In the genomic region with DNA sequence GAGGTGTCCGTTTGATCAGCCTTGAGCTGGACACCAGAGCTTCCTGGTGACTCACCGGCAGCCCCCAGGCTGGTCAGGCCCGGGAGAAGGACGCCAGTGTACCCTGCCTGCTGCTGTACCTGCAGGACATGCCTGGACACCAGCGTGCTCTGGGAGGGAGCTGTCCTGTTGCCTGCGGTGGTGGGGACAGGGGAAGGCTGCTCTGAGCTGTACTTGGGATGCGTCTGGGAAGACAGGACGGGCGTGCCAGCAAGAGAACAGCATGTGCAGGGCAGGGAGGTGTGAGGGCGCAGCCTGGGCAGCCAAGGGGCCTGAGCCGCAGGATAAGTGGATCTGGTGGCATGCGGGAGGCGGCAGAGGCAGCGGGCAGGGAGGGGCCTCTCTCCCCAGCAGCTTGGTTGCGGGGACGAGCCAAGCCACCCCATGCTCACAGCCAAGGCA, we compare ENCODE assay signal across 10 cellular contexts. TPM values are rescaled to one million over a fixed set of nuclear protein-coding genes. Genes with fewer than 3 reads are reported as not detected.
A peak's percentile ranks its signal among the peaks of the same experiment; 100 is the strongest.
DNase-seq lines count a peak whose midpoint lies in the region; ATAC-seq and TF ChIP-seq lines count a peak whose summit lies in the region.
"Had no signal": no experiment of that assay in that cellular context is flagged by ENCODE, and none has a peak within 500 bp of the region (broad histone marks: within the 10 kb centered on the region; RNA-seq: fewer than 3 reads in every experiment).

No MANE protein-coding gene starts in this region.

- H3K36me3 ChIP-seq in GM23248 (ENCODE audit: low read depth): no peaks in the 10 kb centered on the region
- H3K36me3 ChIP-seq in adipocyte (ENCODE audit: control insufficient read depth, insufficient read depth, low read length, severe bottlenecking): no peaks in the 10 kb centered on the region
- H3K36me3 ChIP-seq: gastrocnemius medialis had no signal

- H3K9ac ChIP-seq in GM23248 (no peak overlapping the region), adipocyte (ENCODE audit: low read length) (peak overlapping the region; percentile 70)
- H3K9ac ChIP-seq: KMS-11 had no signal

- H3K9me2 ChIP-seq in GM23248 (ENCODE audit: insufficient read depth): no peaks in the 10 kb centered on the region

- H3K4me2 ChIP-seq in GM23248 (ENCODE audit: unreplicated experiment): peak overlapping the region; percentile 92
- H3K4me2 ChIP-seq: KMS-11 had no signal

- DNase-seq in GM23248 (peak; percentile 52), adipocyte (ENCODE audit: low read depth) (peak; percentile 15), right cardiac atrium (peak in 2 of 3 donors; percentile 70 to 73), progenitor cell of endocrine pancreas (ENCODE audit: low spot score, unreplicated experiment) (no peak), germinal center (ENCODE audit: low spot score) (no peak), KG1 (lab: John Stamatoyannopoulos, UW) (no peak)
- DNase-seq in activated CD4-positive, alpha-beta memory T cell treated with anti-CD3 and anti-CD28 coated beads for 36 hours: no peak

- no peaks in the 10 kb centered on the region for H3K9me3 Mint-ChIP-seq in progenitor cell of endocrine pancreas (ENCODE audit: low read depth)
- no peaks in the 10 kb centered on the region for H3K9me3 Mint-ChIP-seq in activated CD4-positive, alpha-beta memory T cell treated with anti-CD3 and anti-CD28 coated beads for 36 hours

- no peaks in the 10 kb centered on the region for H3K36me3 Mint-ChIP-seq in progenitor cell of endocrine pancreas (ENCODE audit: insufficient read depth)
- H3K36me3 Mint-ChIP-seq in activated CD4-positive, alpha-beta memory T cell treated with anti-CD3 and anti-CD28 coated beads for 36 hours: no peaks in the 10 kb centered on the region

- no peaks in the 10 kb centered on the region for H4K20me1 ChIP-seq in GM23248 (ENCODE audit: insufficient read depth)

- 28% methylated on average over 14 to 16 of the region's 16 CpGs for WGBS in GM23248 (ENCODE audit: low coverage in 1 of 2, low lambda C conversion rate in 2 of 2, missing lambda C conversion rate in 2 of 2), 2 experiments
- WGBS in right cardiac atrium: 38% methylated on average over 16 of the region's 16 CpGs

- H3K27me3 Mint-ChIP-seq in progenitor cell of endocrine pancreas: peaks cover 61% of the 10 kb centered on the region
- peaks cover 35% of the 10 kb centered on the region for H3K27me3 Mint-ChIP-seq in activated CD4-positive, alpha-beta memory T cell treated with anti-CD3 and anti-CD28 coated beads for 36 hours

- POLR2A ChIA-PET in activated CD4-positive, alpha-beta memory T cell treated with anti-CD3 and anti-CD28 coated beads for 36 hours (lab: Charles Lee): interaction anchor here (0.6 to 0.9 kb wide), 2 partner anchors 27 to 139 kb away, joined by 3 to 4 read pairs; a partner anchor contains a TSS

- no peak overlapping the region for H3K27ac Mint-ChIP-seq in progenitor cell of endocrine pancreas
- H3K27ac Mint-ChIP-seq in activated CD4-positive, alpha-beta memory T cell treated with anti-CD3 and anti-CD28 coated beads for 36 hours: no peak overlapping the region

- H3K27ac ChIP-seq in GM23248 (no peak overlapping the region), right cardiac atrium (ENCODE audit: low read length) (peak overlapping the region; percentile 0)
- H3K27ac ChIP-seq: gastrocnemius medialis, KMS-11 had no signal

- no peaks in the 10 kb centered on the region for H3F3A ChIP-seq in GM23248 (ENCODE audit: insufficient read depth)

- in situ Hi-C loops in GM23248 (cut with MboI): loop anchor here (10.0 kb wide), 2 partner anchors 229 to 699 kb away; a partner anchor contains a TSS

- CTCF ChIA-PET in activated CD4-positive, alpha-beta memory T cell treated with anti-CD3 and anti-CD28 coated beads for 36 hours (lab: Charles Lee): interaction anchor here (0.6 to 12.4 kb wide), 13 partner anchors 24 to 1925 kb away, joined by 3 to 365 read pairs (median 8); a partner anchor contains a TSS

- H3K79me2 ChIP-seq in GM23248 (ENCODE audit: insufficient read depth): no peaks in the 10 kb centered on the region

- intact Hi-C loops in right cardiac atrium (cut with DNase I): loop anchor here (1.0 to 10.0 kb wide), 6 partner anchors 27 to 679 kb away; a partner anchor contains a TSS
- intact Hi-C loops in activated CD4-positive, alpha-beta memory T cell treated with anti-CD3 and anti-CD28 coated beads for 36 hours (cut with micrococcal nuclease): loop anchor here (1.0 kb wide), 4 partner anchors 138 to 684 kb away; a partner anchor contains a TSS

- no peaks in the 10 kb centered on the region for H3K9me3 ChIP-seq in GM23248 (ENCODE audit: low read depth)
- H3K9me3 ChIP-seq in adipocyte (ENCODE audit: control insufficient read depth, low read length): no peaks in the 10 kb centered on the region
- H3K9me3 ChIP-seq in right cardiac atrium (ENCODE audit: control insufficient read depth, low read length): no peaks in the 10 kb centered on the region
- H3K9me3 ChIP-seq: gastrocnemius medialis had no signal

- TF ChIP-seq CTCF in progenitor cell of endocrine pancreas (IDR thresholded peaks at IDR 0.05; ENCODE audit: unreplicated experiment): no peak

- H3K27me3 ChIP-seq in GM23248 (replicated peaks; ENCODE audit: insufficient read depth) (no peaks in the 10 kb centered on the region), adipocyte (replicated peaks; ENCODE audit: control insufficient read depth, insufficient read depth, low read length) (peaks cover 15% of the 10 kb centered on the region), right cardiac atrium (ENCODE audit: control insufficient read depth, insufficient read depth) (no peaks in the 10 kb centered on the region)

- H3K4me1 ChIP-seq in GM23248 (ENCODE audit: insufficient read depth): peaks cover 12% of the 10 kb centered on the region
- H3K4me1 ChIP-seq in adipocyte (ENCODE audit: control insufficient read depth, insufficient read depth, low read length): peaks cover 10% of the 10 kb centered on the region
- H3K4me1 ChIP-seq in right cardiac atrium (ENCODE audit: control insufficient read depth, insufficient read depth, low read length): no peaks in the 10 kb centered on the region

- H3K4me3 Mint-ChIP-seq in progenitor cell of endocrine pancreas (ENCODE audit: low read depth): peak overlapping the region; percentile 26
- no peak overlapping the region for H3K4me3 Mint-ChIP-seq in activated CD4-positive, alpha-beta memory T cell treated with anti-CD3 and anti-CD28 coated beads for 36 hours

- H3K4me3 ChIP-seq in GM23248 (peak overlapping the region; percentile 68), adipocyte (ENCODE audit: low read length) (peak overlapping the region; percentile 74), right cardiac atrium (ENCODE audit: low read length) (no peak overlapping the region)

- ATAC-seq in right cardiac atrium: peak; percentile 31 to 41
- no peak for ATAC-seq in HG03469 (IDR thresholded peaks at IDR 0.05; ENCODE audit: unreplicated experiment)

- H2AFZ ChIP-seq in GM23248: peak overlapping the region; percentile 95

- peaks cover 9% of the 10 kb centered on the region for H3K4me1 Mint-ChIP-seq in progenitor cell of endocrine pancreas (ENCODE audit: low read depth)
- H3K4me1 Mint-ChIP-seq in activated CD4-positive, alpha-beta memory T cell treated with anti-CD3 and anti-CD28 coated beads for 36 hours (ENCODE audit: low read depth): peaks cover 18% of the 10 kb centered on the region

RNA-seq across cellular contexts. Expression of a gene that starts 32.8 kb away (rescaled TPM):
- 6.3 and 6.4 TPM in 2 replicates for total RNA-seq in GM23248 (2014; rRNA removed; shearing (Covaris generic))
- polyA plus RNA-seq in GM23248 (2016; fragmentation: Nextera tagmentation; extraction: Ambion mirVana): 5.0 and 5.1 TPM in 2 replicates
- total RNA-seq in right cardiac atrium: 1 to 10 TPM; 3.5 to 8.6 (median 5.8) TPM
- polyA plus RNA-seq in right cardiac atrium: 3.4 TPM
- 5.3 and 5.5 TPM in 2 replicates for total RNA-seq in progenitor cell of endocrine pancreas
- total RNA-seq in activated CD4-positive, alpha-beta memory T cell treated with anti-CD3 and anti-CD28 coated beads for 36 hours: under 1 TPM; 0.97 TPM

RNA-seq across cellular contexts. Expression of a gene that starts 33.7 kb away (rescaled TPM):
- 35.5 and 47.4 TPM in 2 replicates for total RNA-seq in GM23248 (2014; rRNA removed; shearing (Covaris generic))
- polyA plus RNA-seq in GM23248 (2016; fragmentation: Nextera tagmentation; extraction: Ambion mirVana): 126 and 133 TPM in 2 replicates
- total RNA-seq in right cardiac atrium: 100 to 1,000 TPM; 210 to 307 (median 265) TPM
- 683 TPM for polyA plus RNA-seq in right cardiac atrium
- 43.1 and 44.6 TPM in 2 replicates for total RNA-seq in progenitor cell of endocrine pancreas
- total RNA-seq in activated CD4-positive, alpha-beta memory T cell treated with anti-CD3 and anti-CD28 coated beads for 36 hours: 10 to 100 TPM; 48.3 to 53.3 TPM

RNA-seq across cellular contexts. Expression of a gene that starts 33.8 kb away (rescaled TPM):
- not detected in 2 replicates for total RNA-seq in GM23248 (2014; rRNA removed; shearing (Covaris generic))
- polyA plus RNA-seq in GM23248 (2016; fragmentation: Nextera tagmentation; extraction: Ambion mirVana): not detected in 2 replicates
- not detected for total RNA-seq in right cardiac atrium
- 0.25 TPM for polyA plus RNA-seq in right cardiac atrium
- 0.57 and 1.9 TPM in 2 replicates for total RNA-seq in progenitor cell of endocrine pancreas
- total RNA-seq in activated CD4-positive, alpha-beta memory T cell treated with anti-CD3 and anti-CD28 coated beads for 36 hours: not detected
- total RNA-seq: gastrocnemius medialis had no signal

Comparison
In these comparisons a context has a peak if more than half of its experiments do, and no peak if none do; other contexts are left out.
1. DNase-seq: peak in GM23248 (single experiment), adipocyte (single experiment) and right cardiac atrium (2 of 3); none in progenitor cell of endocrine pancreas (single experiment), germinal center (single experiment), activated CD4-positive, alpha-beta memory T cell treated with anti-CD3 and anti-CD28 coated beads for 36 hours (single experiment) and KG1 (single experiment).